Comparison of ENCODE assay signal across 6 cellular contexts in the genomic region with DNA sequence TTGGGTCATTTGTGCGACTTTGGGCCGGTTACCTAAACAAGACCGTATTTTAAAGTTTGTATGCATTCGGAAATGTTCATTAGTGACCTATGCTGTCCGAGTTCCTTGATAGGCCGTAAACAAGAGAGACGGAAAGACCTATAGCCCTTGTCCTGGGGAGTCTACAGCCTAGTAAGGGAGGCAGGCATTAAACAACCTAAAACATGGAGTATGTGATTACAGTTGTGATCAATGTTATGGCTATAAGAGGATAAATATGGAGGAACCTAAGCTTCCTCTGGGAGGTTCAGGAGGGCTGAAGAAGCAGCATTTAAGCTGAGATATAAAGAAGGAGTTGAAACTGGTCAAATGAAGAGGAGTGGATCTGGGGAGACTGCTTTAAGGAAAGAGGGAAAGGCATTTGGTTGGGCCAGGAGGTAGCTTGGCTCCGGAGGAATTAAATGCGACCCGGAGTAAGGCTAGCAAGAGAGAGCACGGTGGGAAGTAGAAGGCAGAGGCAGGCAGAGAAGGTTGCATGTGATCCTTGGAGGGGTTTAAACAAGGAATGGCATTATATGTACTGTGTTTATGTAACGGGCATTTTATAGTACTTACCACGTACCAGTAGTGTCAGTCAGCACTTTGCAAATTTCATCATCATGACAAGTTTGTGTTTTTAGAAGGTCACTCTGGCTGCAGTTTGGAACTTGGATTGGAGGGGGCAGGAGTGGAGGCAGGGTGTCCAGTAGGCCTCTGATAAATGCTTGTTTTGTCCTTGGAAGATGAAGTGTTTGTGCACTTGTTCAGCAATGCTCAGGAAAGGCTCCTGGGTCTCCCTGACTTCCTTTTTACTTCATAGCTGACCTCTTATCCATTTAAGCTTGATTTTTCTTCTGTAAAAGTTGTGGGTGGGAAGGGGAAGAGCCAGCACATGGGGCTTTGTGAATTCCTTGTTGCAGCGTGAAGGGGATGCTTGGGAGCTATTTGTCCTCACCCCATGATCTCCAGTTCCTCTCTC. TPM values are rescaled to one million over a fixed set of nuclear protein-coding genes. Genes with fewer than 3 reads are reported as not detected.
DNase-seq lines count a peak whose midpoint lies in the region; ATAC-seq and TF ChIP-seq lines count a peak whose summit lies in the region.

No MANE protein-coding gene starts in this region.

- DNase-seq in AG20443 (ENCODE audit: low spot score) (peak; percentile 33), PC-9 (no peak), right cardiac atrium (no peak), upper lobe of left lung (peak in 1 of 2 donors; percentile 53), COLO668 (lab: John Stamatoyannopoulos, UW; ENCODE audit: unreplicated experiment) (no peak), cerebellar nuclear complex (lab: John Stamatoyannopoulos, UW) (no peak)

- TF ChIP-seq CTCF in PC-9 (conservative IDR thresholded peaks at IDR 0.05) = no peak
- TF ChIP-seq CTCF in upper lobe of left lung (IDR thresholded peaks at IDR 0.05) = no peak

- TSS peak; percentile 53 for BruUV-seq in PC-9 (replicated peaks; lab: Mats Ljungman, UMichigan)

- H3K36me3 ChIP-seq in PC-9 (ENCODE audit: low read depth) (no peaks in the 10 kb centered on the region), upper lobe of left lung (no peaks in the 10 kb centered on the region)

- intact Hi-C loops in PC-9 (cut with micrococcal nuclease; ENCODE audit: unreplicated experiment) (loop anchor here (2.0 to 10.0 kb wide), 3 partner anchors 31 to 197 kb away; a partner anchor contains a TSS), right cardiac atrium (cut with DNase I) (no loop called here)

- H3K9me2 ChIP-seq in PC-9 (ENCODE audit: insufficient read depth) = no peaks in the 10 kb centered on the region

- peak; percentile 2 to 4 for ATAC-seq in right cardiac atrium
- ATAC-seq in upper lobe of left lung (ENCODE audit: low FRiP score in 2 of 2) = peak; percentile 1 to 7

- H3K4me1 ChIP-seq in PC-9 (replicated peaks; ENCODE audit: insufficient read depth) (peaks cover 54% of the 10 kb centered on the region), right cardiac atrium (ENCODE audit: control insufficient read depth, insufficient read depth, low read length) (peaks cover 17% of the 10 kb centered on the region), upper lobe of left lung (peaks cover 32 to 59% (median 53%) of the 10 kb centered on the region in 4 donors)

- H2AFZ ChIP-seq in PC-9 = peak overlapping the region; percentile 77

- H3K27me3 ChIP-seq in PC-9 (ENCODE audit: insufficient read depth, low read depth) (no peaks in the 10 kb centered on the region), right cardiac atrium (ENCODE audit: control insufficient read depth, insufficient read depth) (no peaks in the 10 kb centered on the region), upper lobe of left lung (peaks cover 0 to 3% (median 0%) of the 10 kb centered on the region in 4 donors)

- CTCF ChIA-PET in PC-9 (lab: Charles Lee) = no interaction called here

- H3K9me3 ChIP-seq in PC-9 (ENCODE audit: insufficient read depth, low read depth) (no peaks in the 10 kb centered on the region), right cardiac atrium (ENCODE audit: control insufficient read depth, low read length) (no peaks in the 10 kb centered on the region), upper lobe of left lung (no peaks in the 10 kb centered on the region)

- POLR2A ChIA-PET in PC-9 (lab: Charles Lee; ENCODE audit: unreplicated experiment) = interaction anchor here (0.6 kb wide), 2 partner anchors 396 to 397 kb away, joined by 3 to 5 read pairs; no protein-coding TSS in a partner anchor

- 33% methylated on average over 14 of the region's 14 CpGs for WGBS in right cardiac atrium
- WGBS in upper lobe of left lung, 2 donors = 38 to 43% methylated on average over 14 of the region's 14 CpGs

- TF ChIP-seq EP300 in upper lobe of left lung (IDR thresholded peaks at IDR 0.05) = peak in 1 of 4 donors; percentile 5

- H3K4me2 ChIP-seq in PC-9 = peak overlapping the region; percentile 70

- no peak overlapping the region; the same call in 1 of the 2 replicates for H3K4me3 ChIP-seq in PC-9
- peak overlapping the region; percentile 57 for H3K4me3 ChIP-seq in right cardiac atrium (ENCODE audit: low read length)
- H3K4me3 ChIP-seq in upper lobe of left lung = peak overlapping the region; percentile 27 to 72 (median 62)

- no peaks in the 10 kb centered on the region for H4K20me1 ChIP-seq in PC-9 (ENCODE audit: insufficient read depth)

- H3K27ac ChIP-seq in PC-9 (peak overlapping the region; percentile 71), right cardiac atrium (ENCODE audit: low read length) (peak overlapping the region; percentile 73), upper lobe of left lung (peak overlapping the region; percentile 83 to 98 (median 91))

- H3K79me2 ChIP-seq in PC-9 (ENCODE audit: low read depth) = peaks cover 36% of the 10 kb centered on the region

- peaks cover 43% of the 10 kb centered on the region for H3F3A ChIP-seq in PC-9 (ENCODE audit: insufficient read depth, low read depth)

- peak in 1 of 4 donors; percentile 55 for TF ChIP-seq POLR2A in upper lobe of left lung (IDR thresholded peaks at IDR 0.05)

RNA-seq across cellular contexts. Expression of a gene that starts 1.0 kb away (rescaled TPM):
- 20.5 and 22.4 TPM in 2 replicates for total RNA-seq in PC-9 (2021)
- total RNA-seq in right cardiac atrium = 10 to 100 TPM; 12.2 to 23.1 (median 15.7) TPM
- polyA plus RNA-seq in right cardiac atrium = 15.4 TPM
- total RNA-seq in upper lobe of left lung = 10 to 100 TPM; 25.2 to 62.5 (median 45.0) TPM

RNA-seq across cellular contexts. Expression of a gene that starts 25.4 kb away (rescaled TPM):
- total RNA-seq in PC-9 (2021) (33.1 and 40.1 TPM in 2 replicates), right cardiac atrium (10 to 100 TPM; 17.3 to 27.8 (median 21.6) TPM), upper lobe of left lung (10 to 100 TPM; 18.2 to 62.7 (median 31.8) TPM)
- polyA plus RNA-seq in right cardiac atrium = 10.6 TPM

RNA-seq across cellular contexts. Expression of a gene that starts 47.6 kb away (rescaled TPM):
- total RNA-seq in PC-9 (2021) (16.0 and 20.3 TPM in 2 replicates), right cardiac atrium (10 to 100 TPM; 11.7 to 14.7 (median 12.5) TPM), upper lobe of left lung (10 to 100 TPM; 22.0 to 34.4 (median 28.6) TPM)
- 9.3 TPM for polyA plus RNA-seq in right cardiac atrium

RNA-seq across cellular contexts. Expression of a gene that starts 48.8 kb away (rescaled TPM):
- total RNA-seq in PC-9 (2021) (21.6 and 24.7 TPM in 2 replicates), right cardiac atrium (10 to 100 TPM; 14.8 to 20.6 (median 17.7) TPM), upper lobe of left lung (10 to 100 TPM; 20.5 to 51.3 (median 26.4) TPM)
- polyA plus RNA-seq in right cardiac atrium = 16.0 TPM

RNA-seq across cellular contexts. Expression of a gene that starts 54.8 kb away (rescaled TPM):
- total RNA-seq in PC-9 (2021) (10.0 and 10.6 TPM in 2 replicates), right cardiac atrium (10 to 100 TPM; 10.1 to 11.7 (median 11.0) TPM), upper lobe of left lung (1 to 10 TPM; 1.3 to 7.7 (median 3.2) TPM)
- 23.3 TPM for polyA plus RNA-seq in right cardiac atrium
